In genomic region chr14:101877766-101878165, GRCh38 we compare ENCODE assay signal across 11 cellular contexts.
DNase-seq lines count a peak whose midpoint lies in the region; ATAC-seq and TF ChIP-seq lines count a peak whose summit lies in the region.
"Had no signal": no experiment of that assay in that cellular context is flagged by ENCODE, and none has a peak within 500 bp of the region (broad histone marks: within the 10 kb centered on the region; RNA-seq: fewer than 3 reads in every experiment).

No MANE protein-coding gene starts in this region.

- H3K4me3 Mint-ChIP-seq in natural killer cell treated with Interleukin-12 subunit alpha and Interleukin-12 subunit beta and Interleukin-15 and Interleukin-18, amount 100 ng/mL, for 72 hours: peak overlapping the region; percentile 54

- peak overlapping the region; percentile 50; the same call in 1 of the 2 replicates for H3K9ac ChIP-seq in DND-41 (ENCODE audit: low read depth, low read length)
- H3K9ac ChIP-seq in Loucy (ENCODE audit: low read depth, low read length, poor library complexity, severe bottlenecking): no peak overlapping the region

- H3K9me2 ChIP-seq in Loucy (replicated peaks; ENCODE audit: low read depth, low read length): no peaks in the 10 kb centered on the region

- no peak for DNase-seq in DND-41
- peak; percentile 10 for DNase-seq in astrocyte of the spinal cord (ENCODE audit: low read depth, low spot score)
- no peak for DNase-seq in natural killer cell treated with Interleukin-12 subunit alpha and Interleukin-12 subunit beta and Interleukin-15 and Interleukin-18, amount 100 ng/mL, for 72 hours (ENCODE audit: low spot score)
- no peak for DNase-seq in occipital lobe (lab: John Stamatoyannopoulos, UW)
- no peak for DNase-seq in middle frontal gyrus (ENCODE audit: extremely low spot score, low spot score)
- DNase-seq in SK-N-DZ (ENCODE audit: low spot score): no peak
- DNase-seq in GOT3 (lab: John Stamatoyannopoulos, UW): no peak
- DNase-seq: activated CD8-positive, alpha-beta memory T cell treated with anti-CD3 and anti-CD28 coated beads for 24 hours; NCI-H1105 treated with DMSO at 0.1 percent for 48 hours had no signal

- ATAC-seq in DND-41 (ENCODE audit: insufficient read depth, low read depth): no peak
- ATAC-seq in natural killer cell treated with Interleukin-12 subunit alpha and Interleukin-12 subunit beta and Interleukin-15 and Interleukin-18, amount 100 ng/mL, for 72 hours: peak in 1 of 2 donors; percentile 12
- ATAC-seq: SK-N-SH treated with all-trans-retinoic acid at 6 μM for 48 hours had no signal

- H3K9me3 Mint-ChIP-seq in natural killer cell treated with Interleukin-12 subunit alpha and Interleukin-12 subunit beta and Interleukin-15 and Interleukin-18, amount 100 ng/mL, for 72 hours: no peaks in the 10 kb centered on the region

- H3K36me3 ChIP-seq in DND-41 (ENCODE audit: insufficient read depth, low read length): peaks cover 39% of the 10 kb centered on the region
- H3K36me3 ChIP-seq in Loucy (ENCODE audit: insufficient read depth, low read length): peaks cover 43% of the 10 kb centered on the region; the same call in 1 of the 2 replicates

- H3K4me1 ChIP-seq in DND-41 (ENCODE audit: insufficient read depth, low read length) (peaks cover 62% of the 10 kb centered on the region), Loucy (ENCODE audit: insufficient read depth, low read length, poor library complexity, severe bottlenecking) (peaks cover 52% of the 10 kb centered on the region)

- TF ChIP-seq CTCF in DND-41 (IDR thresholded peaks at IDR 0.05; ENCODE audit: borderline replicate concordance, extremely low read depth, low read length, poor library complexity, severe bottlenecking) (no peak), Loucy (conservative IDR thresholded peaks at IDR 0.05; ENCODE audit: low read length) (no peak), astrocyte of the spinal cord (IDR thresholded peaks at IDR 0.05; ENCODE audit: low read depth, low read length) (no peak)

- peak overlapping the region; percentile 96 for H3K27ac ChIP-seq in DND-41 (ENCODE audit: low read length)

- H3K9me3 ChIP-seq in DND-41 (ENCODE audit: insufficient read depth, low read length, severe bottlenecking): no peaks in the 10 kb centered on the region
- no peaks in the 10 kb centered on the region for H3K9me3 ChIP-seq in Loucy (ENCODE audit: insufficient read depth, low read depth, low read length)

- H3K4me3 ChIP-seq in DND-41 (ENCODE audit: low read depth in 1 of 2, low read length in 2 of 2) (no peak overlapping the region), Loucy (ENCODE audit: low read length, poor library complexity, severe bottlenecking) (no peak overlapping the region), astrocyte of the spinal cord (ENCODE audit: low read depth, low read length) (no peak overlapping the region)

- H3K4me2 ChIP-seq in DND-41 (ENCODE audit: insufficient read depth, low read length): peak overlapping the region; percentile 74; the same call in 1 of the 2 replicates
- H3K4me2 ChIP-seq in Loucy (ENCODE audit: low read depth, low read length, poor library complexity, severe bottlenecking): peak overlapping the region; percentile 78

- no peaks in the 10 kb centered on the region for H3K27me3 ChIP-seq in DND-41 (ENCODE audit: insufficient read depth, low read length, poor library complexity)
- no peaks in the 10 kb centered on the region for H3K27me3 ChIP-seq in Loucy (ENCODE audit: insufficient read depth, low read length, poor library complexity, severe bottlenecking)

- in situ Hi-C loops in astrocyte of the spinal cord (cut with HindIII; ENCODE audit: low sequenced_read_pairs): no loop called here

- peak overlapping the region; percentile 13 to 63 for H3K27ac Mint-ChIP-seq in natural killer cell treated with Interleukin-12 subunit alpha and Interleukin-12 subunit beta and Interleukin-15 and Interleukin-18, amount 100 ng/mL, for 72 hours

- peaks cover 11% of the 10 kb centered on the region for H3F3A ChIP-seq in Loucy (ENCODE audit: low read depth)

- H4K20me1 ChIP-seq in DND-41 (ENCODE audit: insufficient read depth, low read length) (peaks cover 26% of the 10 kb centered on the region), Loucy (ENCODE audit: insufficient read depth, low read length, poor library complexity, severe bottlenecking) (peaks cover 70% of the 10 kb centered on the region)

- H2AFZ ChIP-seq in DND-41 (ENCODE audit: low read depth, low read length) (no peak overlapping the region), Loucy (ENCODE audit: low read length) (no peak overlapping the region)

- peaks cover 89% of the 10 kb centered on the region for H3K79me2 ChIP-seq in DND-41 (ENCODE audit: insufficient read depth, low read length)
- H3K79me2 ChIP-seq in Loucy (ENCODE audit: insufficient read depth, low read length): peaks cover 90% of the 10 kb centered on the region

- H3K27me3 Mint-ChIP-seq in natural killer cell treated with Interleukin-12 subunit alpha and Interleukin-12 subunit beta and Interleukin-15 and Interleukin-18, amount 100 ng/mL, for 72 hours: no peaks in the 10 kb centered on the region

- H3K4me1 Mint-ChIP-seq in natural killer cell treated with Interleukin-12 subunit alpha and Interleukin-12 subunit beta and Interleukin-15 and Interleukin-18, amount 100 ng/mL, for 72 hours (ENCODE audit: low read depth in 2 of 2): peaks cover 76% of the 10 kb centered on the region in 2 donors

- no peaks in the 10 kb centered on the region for H3K36me3 Mint-ChIP-seq in natural killer cell treated with Interleukin-12 subunit alpha and Interleukin-12 subunit beta and Interleukin-15 and Interleukin-18, amount 100 ng/mL, for 72 hours
